ENCODE assay signal across 25 cellular contexts in genomic region chrX:94744786-94745185, GRCh38.
"Had no signal": no experiment of that assay in that cellular context is flagged by ENCODE, and none has a peak within 500 bp of the region (broad histone marks: within the 10 kb centered on the region; RNA-seq: fewer than 3 reads in every experiment).

No MANE protein-coding gene starts in this region.

- H3K27me3 Mint-ChIP-seq: naive thymus-derived CD8-positive, alpha-beta T cell; progenitor cell of endocrine pancreas; stimulated activated naive B cell treated with anti-CD40 and anti-IgM and Interleukin-4, amounts not matched to agents 10 μg/mL and 1 μg/mL and 100 μg/mL, for 72 hours; stimulated activated naive CD8-positive, alpha-beta T cell treated with anti-CD3 and anti-CD28 coated beads, Interleukin-15, Interleukin-2, amounts not matched to agents 100 ng/mL and 50 ng/mL, for 24 hours had no signal

- H3K9ac ChIP-seq: neural progenitor cell, parathyroid adenoma had no signal

- H3K4me3 Mint-ChIP-seq: naive thymus-derived CD8-positive, alpha-beta T cell; neural progenitor cell; stimulated activated naive B cell treated with anti-CD40 and anti-IgM and Interleukin-4, amounts not matched to agents 10 μg/mL and 1 μg/mL and 100 μg/mL, for 72 hours; stimulated activated naive CD8-positive, alpha-beta T cell treated with anti-CD3 and anti-CD28 coated beads, Interleukin-15, Interleukin-2, amounts not matched to agents 100 ng/mL and 50 ng/mL, for 24 hours had no signal

- H2AFZ ChIP-seq: neural progenitor cell, parathyroid adenoma had no signal

- H3K4me1 ChIP-seq: esophagus squamous epithelium, lower lobe of right lung, neural progenitor cell, parathyroid adenoma, right lobe of liver, tibial nerve, upper lobe of left lung had no signal

- H3K36me3 Mint-ChIP-seq: naive thymus-derived CD8-positive, alpha-beta T cell; neural progenitor cell; stimulated activated naive B cell treated with anti-CD40 and anti-IgM and Interleukin-4, amounts not matched to agents 10 μg/mL and 1 μg/mL and 100 μg/mL, for 72 hours had no signal

- H3K36me3 ChIP-seq: esophagus squamous epithelium, lower lobe of right lung, neural progenitor cell, right lobe of liver, thoracic aorta, tibial nerve, upper lobe of left lung had no signal

- H3K4me1 Mint-ChIP-seq: neural progenitor cell; stimulated activated naive B cell treated with anti-CD40 and anti-IgM and Interleukin-4, amounts not matched to agents 10 μg/mL and 1 μg/mL and 100 μg/mL, for 72 hours had no signal

- H3K4me2 ChIP-seq: neural progenitor cell had no signal

- H3K27ac Mint-ChIP-seq: naive thymus-derived CD8-positive, alpha-beta T cell; neural progenitor cell; progenitor cell of endocrine pancreas; stimulated activated naive B cell treated with anti-CD40 and anti-IgM and Interleukin-4, amounts not matched to agents 10 μg/mL and 1 μg/mL and 100 μg/mL, for 72 hours; stimulated activated naive CD8-positive, alpha-beta T cell treated with anti-CD3 and anti-CD28 coated beads, Interleukin-15, Interleukin-2, amounts not matched to agents 100 ng/mL and 50 ng/mL, for 24 hours had no signal

- DNase-seq: dermis blood vessel endothelial cell; effector memory CD4-positive, alpha-beta T cell; erythroblast; esophagus squamous epithelium; foreskin melanocyte; hypothalamus; left ventricle myocardium superior; lower lobe of right lung; naive thymus-derived CD8-positive, alpha-beta T cell; right lobe of liver; small intestine; stimulated activated CD4-positive, alpha-beta T cell treated with anti-CD3 and anti-CD28 coated beads, Interleukin-15, amount 100 ng/mL, for 24 hours; stimulated activated CD4-positive, alpha-beta T cell treated with anti-CD3 and anti-CD28 coated beads, Interleukin-2, amount 100 ng/mL, for 48 hours; stimulated activated naive B cell treated with anti-CD40 and anti-IgM and Interleukin-4, amounts not matched to agents 10 μg/mL and 1 μg/mL and 100 μg/mL, for 72 hours; upper lobe of left lung had no signal

- H3K27me3 ChIP-seq: esophagus squamous epithelium, neural progenitor cell, upper lobe of left lung had no signal

- FAIRE-seq: endometrium, keratinocyte, small intestine, urothelium cell line had no signal

- H3K4me3 ChIP-seq: coronary artery, esophagus squamous epithelium, lower lobe of right lung, neural progenitor cell, right lobe of liver, thoracic aorta, tibial nerve, upper lobe of left lung had no signal

- ATAC-seq: left ventricle myocardium superior; lower lobe of right lung; naive thymus-derived CD8-positive, alpha-beta T cell; right lobe of liver; stimulated activated naive B cell treated with anti-CD40 and anti-IgM and Interleukin-4, amounts not matched to agents 10 μg/mL and 1 μg/mL and 100 μg/mL, for 72 hours had no signal

- H3K27ac ChIP-seq: coronary artery, esophagus squamous epithelium, lower lobe of right lung, neural progenitor cell, parathyroid adenoma, right lobe of liver, thoracic aorta, tibial nerve, upper lobe of left lung had no signal

- H3K79me2 ChIP-seq: parathyroid adenoma had no signal

- H3K9me3 Mint-ChIP-seq: neural progenitor cell; stimulated activated naive B cell treated with anti-CD40 and anti-IgM and Interleukin-4, amounts not matched to agents 10 μg/mL and 1 μg/mL and 100 μg/mL, for 72 hours; stimulated activated naive CD8-positive, alpha-beta T cell treated with anti-CD3 and anti-CD28 coated beads, Interleukin-15, Interleukin-2, amounts not matched to agents 100 ng/mL and 50 ng/mL, for 24 hours had no signal

- H3K9me3 ChIP-seq: esophagus squamous epithelium, lower lobe of right lung, right lobe of liver, thoracic aorta, tibial nerve, upper lobe of left lung had no signal
